8 cellular contexts compared by ENCODE assay signal in genomic region chr19:37905936-37906867, GRCh38. TPM values are rescaled to one million over a fixed set of nuclear protein-coding genes. Genes with fewer than 3 reads are reported as not detected.
DNase-seq lines count a peak whose midpoint lies in the region; ATAC-seq and TF ChIP-seq lines count a peak whose summit lies in the region.

TSS of gene WDR87 (minus strand) at chr19:37906594. CDS start at chr19:37898239, 8,355 bp downstream.

- no peaks in the 10 kb centered on the region for H3K9me3 ChIP-seq in naive thymus-derived CD4-positive, alpha-beta T cell (ENCODE audit: control insufficient read depth in 2 of 3, low read length in 3 of 3)
- no peaks in the 10 kb centered on the region for H3K9me3 ChIP-seq in thoracic aorta

- peaks cover 15% of the 10 kb centered on the region for H3K4me1 Mint-ChIP-seq in activated CD8-positive, alpha-beta memory T cell treated with anti-CD3 and anti-CD28 coated beads, Interleukin-2, amount 10 ng/mL, durations not matched to agents 7 days and 5 days
- H3K4me1 Mint-ChIP-seq in naive thymus-derived CD4-positive, alpha-beta T cell = peaks cover 21 to 37% (median 35%) of the 10 kb centered on the region in 7 donors

- H3K4me3 Mint-ChIP-seq in activated CD8-positive, alpha-beta memory T cell treated with anti-CD3 and anti-CD28 coated beads, Interleukin-2, amount 10 ng/mL, durations not matched to agents 7 days and 5 days = peak within 1 kb of the TSS; percentile 75
- H3K4me3 Mint-ChIP-seq in naive thymus-derived CD4-positive, alpha-beta T cell = peak within 1 kb of the TSS; percentile 69 to 96 (median 90)

- peak within 1 kb of the TSS; percentile 89 for H3K27ac ChIP-seq in naive thymus-derived CD4-positive, alpha-beta T cell (ENCODE audit: low read depth, low read length)
- H3K27ac ChIP-seq in thoracic aorta = peak within 1 kb of the TSS; percentile 21 to 53

- POLR2A ChIA-PET in naive thymus-derived CD4-positive, alpha-beta T cell (lab: Charles Lee) = interaction anchor here (0.7 to 2.9 kb wide), 9 partner anchors 143 to 1692 kb away, joined by 3 to 18 read pairs (median 5); partner anchors contain the start of genes FAM98C, MRPS12, PSMD8 and SARS2

- peak within 1 kb of the TSS; percentile 82 for H3K27ac Mint-ChIP-seq in activated CD8-positive, alpha-beta memory T cell treated with anti-CD3 and anti-CD28 coated beads, Interleukin-2, amount 10 ng/mL, durations not matched to agents 7 days and 5 days
- H3K27ac Mint-ChIP-seq in naive thymus-derived CD4-positive, alpha-beta T cell = peak within 1 kb of the TSS; percentile 67 to 95 (median 90)

- intact Hi-C loops in naive thymus-derived CD4-positive, alpha-beta T cell (cut with micrococcal nuclease) = loop anchor here (2.0 to 10.0 kb wide), 10 partner anchors 127 to 1789 kb away; partner anchors contain the start of genes TBCB (in 1 of the 2), ZNF383 (in 1 of the 2), ZNF527 (in 1 of the 2) and ZNF529 (in 1 of the 2)

- TF ChIP-seq CTCF in epithelial cell of esophagus (IDR thresholded peaks at IDR 0.05; ENCODE audit: insufficient read depth, low read depth, low read length, missing control alignments) (peak; percentile 27), thoracic aorta (IDR thresholded peaks at IDR 0.05) (no peak)

- DNase-seq in GM03348 (ENCODE audit: low spot score) (peak; percentile 60), NCI-H524 (lab: John Stamatoyannopoulos, UW) (peak; percentile 90 to 93), epithelial cell of esophagus (ENCODE audit: low read depth) (peak; percentile 44), thoracic aorta (ENCODE audit: low spot score) (no peak)
- peak; percentile 58 for DNase-seq in activated CD8-positive, alpha-beta memory T cell treated with anti-CD3 and anti-CD28 coated beads, Interleukin-2, amount 10 ng/mL, durations not matched to agents 7 days and 5 days
- DNase-seq in naive thymus-derived CD4-positive, alpha-beta T cell = peak in 8 of 9 donors; percentile 26 to 58 (median 52)

- H3K36me3 Mint-ChIP-seq in activated CD8-positive, alpha-beta memory T cell treated with anti-CD3 and anti-CD28 coated beads, Interleukin-2, amount 10 ng/mL, durations not matched to agents 7 days and 5 days = no peaks in the 10 kb centered on the region
- peaks cover 0 to 10% (median 0%) of the 10 kb centered on the region in 5 donors for H3K36me3 Mint-ChIP-seq in naive thymus-derived CD4-positive, alpha-beta T cell

- no peaks in the 10 kb centered on the region for H3K27me3 Mint-ChIP-seq in activated CD8-positive, alpha-beta memory T cell treated with anti-CD3 and anti-CD28 coated beads, Interleukin-2, amount 10 ng/mL, durations not matched to agents 7 days and 5 days
- H3K27me3 Mint-ChIP-seq in naive thymus-derived CD4-positive, alpha-beta T cell = peaks cover 0 to 2% (median 0%) of the 10 kb centered on the region in 5 donors

- CTCF ChIA-PET in activated CD8-positive, alpha-beta memory T cell treated with anti-CD3 and anti-CD28 coated beads, Interleukin-2, amount 10 ng/mL, durations not matched to agents 7 days and 5 days (lab: Charles Lee) = interaction anchor here (0.7 to 2.8 kb wide), 17 partner anchors 8 to 497 kb away, joined by 3 to 18 read pairs (median 4); partner anchors contain the start of genes CATSPERG, FAM98C and PSMD8
- CTCF ChIA-PET in naive thymus-derived CD4-positive, alpha-beta T cell (lab: Charles Lee) = interaction anchor here (0.7 to 1.3 kb wide), 4 partner anchors 189 to 468 kb away, joined by 3 to 5 read pairs (median 3); partner anchors contain the start of genes CATSPERG and PSMD8

- no peaks in the 10 kb centered on the region for H3K9me3 Mint-ChIP-seq in activated CD8-positive, alpha-beta memory T cell treated with anti-CD3 and anti-CD28 coated beads, Interleukin-2, amount 10 ng/mL, durations not matched to agents 7 days and 5 days (ENCODE audit: low read depth)
- no peaks in the 10 kb centered on the region for H3K9me3 Mint-ChIP-seq in naive thymus-derived CD4-positive, alpha-beta T cell

- ATAC-seq in HG02885 (IDR thresholded peaks at IDR 0.05; ENCODE audit: poor library complexity, unreplicated experiment) = peak; percentile 24
- ATAC-seq in activated CD8-positive, alpha-beta memory T cell treated with anti-CD3 and anti-CD28 coated beads, Interleukin-2, amount 10 ng/mL, durations not matched to agents 7 days and 5 days = peak; percentile 20
- ATAC-seq in naive thymus-derived CD4-positive, alpha-beta T cell = peak; percentile 33
- no peak for ATAC-seq in thoracic aorta (ENCODE audit: insufficient number of reproducible peaks, low FRiP score, low read depth)
- no peak for ATAC-seq in GM21717 (IDR thresholded peaks at IDR 0.05; ENCODE audit: unreplicated experiment)

- H3K4me3 ChIP-seq in epithelial cell of esophagus (ENCODE audit: low read length) = peak within 1 kb of the TSS; percentile 61
- H3K4me3 ChIP-seq in naive thymus-derived CD4-positive, alpha-beta T cell (ENCODE audit: low read length) = peak within 1 kb of the TSS; percentile 99
- peak within 1 kb of the TSS; percentile 94 for H3K4me3 ChIP-seq in thoracic aorta

- no peaks in the 10 kb centered on the region for H3K27me3 ChIP-seq in naive thymus-derived CD4-positive, alpha-beta T cell (ENCODE audit: control insufficient read depth in 2 of 2, insufficient read depth in 2 of 2, low read length in 2 of 2)
- no peaks in the 10 kb centered on the region for H3K27me3 ChIP-seq in thoracic aorta (replicated peaks; ENCODE audit: insufficient read depth)

- H3K4me1 ChIP-seq in naive thymus-derived CD4-positive, alpha-beta T cell (ENCODE audit: control insufficient read depth in 2 of 2, insufficient read depth in 2 of 2, low read length in 2 of 2) = peaks cover 6 to 9% of the 10 kb centered on the region in 2 donors
- peaks cover 5 to 13% of the 10 kb centered on the region in 2 donors for H3K4me1 ChIP-seq in thoracic aorta (ENCODE audit: control insufficient read depth in 1 of 2, low read depth in 2 of 2)

- peaks cover 0 to 4% (median 0%) of the 10 kb centered on the region in 3 experiments for H3K36me3 ChIP-seq in naive thymus-derived CD4-positive, alpha-beta T cell (ENCODE audit: control insufficient read depth in 2 of 3, insufficient read depth in 3 of 3, low read length in 3 of 3)
- no peaks in the 10 kb centered on the region for H3K36me3 ChIP-seq in thoracic aorta

RNA-seq across cellular contexts. Expression of gene WDR87, which starts in this region (rescaled TPM):
- total RNA-seq in activated CD8-positive, alpha-beta memory T cell treated with anti-CD3 and anti-CD28 coated beads, Interleukin-2, amount 10 ng/mL, durations not matched to agents 7 days and 5 days = not detected
- not detected for total RNA-seq in naive thymus-derived CD4-positive, alpha-beta T cell
- not detected for polyA plus RNA-seq in naive thymus-derived CD4-positive, alpha-beta T cell
- total RNA-seq in thoracic aorta = not detected

Comparison
In these comparisons a context has a peak if more than half of its experiments do, and no peak if none do; other contexts are left out.
1. Peak in DNase-seq and ATAC-seq in activated CD8-positive, alpha-beta memory T cell treated with anti-CD3 and anti-CD28 coated beads, Interleukin-2, amount 10 ng/mL, durations not matched to agents 7 days and 5 days; RNA of the gene not detected or under 1 TPM.
2. Peak in DNase-seq, ATAC-seq, H3K4me3 ChIP-seq and H3K27ac ChIP-seq in naive thymus-derived CD4-positive, alpha-beta T cell; RNA of the gene not detected or under 1 TPM.